9 cellular contexts compared by ENCODE assay signal in genomic region chr1:194267021-194267420, GRCh38.
"Had no signal": no experiment of that assay in that cellular context is flagged by ENCODE, and none has a peak within 500 bp of the region (broad histone marks: within the 10 kb centered on the region; RNA-seq: fewer than 3 reads in every experiment).

No MANE protein-coding gene starts in this region.

- H3K27ac ChIP-seq: GM23248, HL-60, KMS-11 had no signal

- H3K4me3 ChIP-seq: GM23248, HAP-1 had no signal

- DNase-seq: GM23248, GOT3, H7, KBM-7 had no signal

- H2AFZ ChIP-seq: GM23248 had no signal

- H3K9ac ChIP-seq: GM23248, KMS-11 had no signal

- H3K9me3 ChIP-seq: HAP-1 had no signal

- H3K4me1 ChIP-seq: HAP-1 had no signal

- ATAC-seq: HCT116, HepG2 had no signal

- H3K4me2 ChIP-seq: KMS-11 had no signal

- H3K36me3 ChIP-seq: HAP-1 had no signal

- FAIRE-seq: HepG2 had no signal
